Comparison of ENCODE assay signal across 15 cellular contexts in the genomic region with DNA sequence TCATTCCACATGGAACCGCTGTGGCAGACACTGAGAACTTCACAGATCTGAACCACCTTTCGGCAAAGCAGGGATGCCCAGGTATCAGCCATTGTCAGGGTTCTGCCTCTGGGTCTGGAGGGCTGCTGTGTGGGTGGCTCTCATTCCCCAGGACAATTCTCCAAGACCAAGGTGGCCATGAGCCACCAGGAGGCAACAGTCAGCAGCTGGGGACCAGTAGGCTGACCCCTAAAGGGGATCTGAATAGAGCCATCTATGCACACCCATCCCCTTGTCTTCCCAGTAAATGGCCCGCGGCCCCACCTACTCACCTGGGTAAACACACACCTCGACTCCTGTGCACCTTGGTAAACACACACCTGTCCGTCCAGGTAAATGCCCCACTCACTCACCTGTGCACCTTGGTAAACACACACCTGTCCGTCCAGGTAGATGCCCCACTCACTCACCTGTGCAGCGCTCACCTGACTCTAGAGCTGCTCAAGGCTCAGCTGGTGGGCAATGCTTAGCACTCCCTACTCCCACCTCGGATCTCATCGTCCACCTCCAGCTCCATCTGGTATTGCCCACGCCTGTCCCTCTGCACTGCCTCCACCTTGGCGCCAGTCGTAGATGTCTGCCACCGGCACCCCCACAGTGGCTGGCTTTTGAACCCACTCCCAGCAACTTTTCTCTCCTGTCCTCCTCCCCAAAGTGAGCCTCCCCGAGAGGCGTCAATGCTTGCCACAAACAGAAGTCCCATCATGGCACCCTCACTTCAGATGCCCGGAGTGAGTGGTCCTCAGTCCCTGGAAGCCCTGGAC. TPM values are rescaled to one million over a fixed set of nuclear protein-coding genes. Genes with fewer than 3 reads are reported as not detected.
DNase-seq lines count a peak whose midpoint lies in the region; ATAC-seq, FAIRE-seq and TF ChIP-seq lines count a peak whose summit lies in the region.
"Had no signal": no experiment of that assay in that cellular context is flagged by ENCODE, and none has a peak within 500 bp of the region (broad histone marks: within the 10 kb centered on the region; RNA-seq: fewer than 3 reads in every experiment).

No MANE protein-coding gene starts in this region.

- 63 to 73% methylated on average over 15 to 17 of the region's 17 CpGs for WGBS in upper lobe of left lung, 2 donors

- H3K4me3 Mint-ChIP-seq in astrocyte (ENCODE audit: unreplicated experiment) (peak overlapping the region; percentile 40), neural progenitor cell (peak overlapping the region; percentile 39)

- H3K27ac Mint-ChIP-seq in astrocyte (ENCODE audit: unreplicated experiment) (no peak overlapping the region), neural progenitor cell (no peak overlapping the region)

- no peak for FAIRE-seq in astrocyte (lab: Jason Lieb, UNC)
- FAIRE-seq: D721Med had no signal

- TF ChIP-seq CTCF in MM.1S (IDR thresholded peaks at IDR 0.05; ENCODE audit: low read length), result peak; percentile 10
- no peak for TF ChIP-seq CTCF in astrocyte (IDR thresholded peaks at IDR 0.05; ENCODE audit: insufficient read depth, low read depth, low read length)
- TF ChIP-seq CTCF in neural progenitor cell (IDR thresholded peaks at IDR 0.05), result peak; percentile 11
- TF ChIP-seq CTCF in upper lobe of left lung (IDR thresholded peaks at IDR 0.05), result no peak

- DNase-seq in NCI-H1417 (lab: John Stamatoyannopoulos, UW) (peak in 2 of 3 experiments; percentile 18 to 58), NCI-H1417 treated with DMSO at 0.1 percent for 48 hours (lab: John Stamatoyannopoulos, UW) (no peak), MM.1S (no peak), astrocyte (ENCODE audit: low read depth) (no peak), neural progenitor cell (ENCODE audit: low spot score) (peak; percentile 2), NCI-H1048 (lab: John Stamatoyannopoulos, UW) (no peak), NCI-H1092 (lab: John Stamatoyannopoulos, UW) (no peak), upper lobe of left lung (no peak)
- DNase-seq: activated gamma-delta T cell, left lung, NCI-H2107, SIG-M5 had no signal

- H3K27me3 Mint-ChIP-seq in astrocyte (ENCODE audit: low read depth, unreplicated experiment) (peaks cover 39% of the 10 kb centered on the region), neural progenitor cell (ENCODE audit: insufficient read depth, low read depth) (peaks cover 38% of the 10 kb centered on the region)

- H3K9ac ChIP-seq in MM.1S (ENCODE audit: low read length), result no peak overlapping the region
- no peak overlapping the region for H3K9ac ChIP-seq in astrocyte (ENCODE audit: low read length)
- H3K9ac ChIP-seq in neural progenitor cell, result no peak overlapping the region

- H3K4me1 Mint-ChIP-seq in astrocyte (ENCODE audit: low read depth, unreplicated experiment) (peaks cover 9% of the 10 kb centered on the region), neural progenitor cell (peaks cover 24% of the 10 kb centered on the region)

- H3K4me2 ChIP-seq in MM.1S (ENCODE audit: low read depth, low read length), result no peak overlapping the region
- no peak overlapping the region for H3K4me2 ChIP-seq in astrocyte (ENCODE audit: low read length)
- H3K4me2 ChIP-seq in neural progenitor cell, result no peak overlapping the region

- TF ChIP-seq POLR2A in upper lobe of left lung (IDR thresholded peaks at IDR 0.05), result no peak

- no peaks in the 10 kb centered on the region for H3F3A ChIP-seq in MM.1S (ENCODE audit: insufficient read depth, low read length)
- peaks cover 27% of the 10 kb centered on the region for H3F3A ChIP-seq in neural progenitor cell (ENCODE audit: low read depth)

- H3K4me1 ChIP-seq in MM.1S (ENCODE audit: low read length), result peaks cover 11% of the 10 kb centered on the region; the same call in 1 of the 2 replicates
- peaks cover 27% of the 10 kb centered on the region for H3K4me1 ChIP-seq in astrocyte (ENCODE audit: insufficient read depth, low read length)
- peaks cover 20% of the 10 kb centered on the region for H3K4me1 ChIP-seq in neural progenitor cell
- peaks cover 26 to 39% (median 31%) of the 10 kb centered on the region in 4 donors for H3K4me1 ChIP-seq in upper lobe of left lung

- H3K36me3 ChIP-seq in MM.1S (replicated peaks; ENCODE audit: insufficient read depth, low read length) (no peaks in the 10 kb centered on the region), astrocyte (ENCODE audit: insufficient read depth, low read length) (no peaks in the 10 kb centered on the region), neural progenitor cell (no peaks in the 10 kb centered on the region), upper lobe of left lung (no peaks in the 10 kb centered on the region)
- H3K36me3 ChIP-seq: left lung had no signal

- H3K9me2 ChIP-seq in MM.1S (replicated peaks; ENCODE audit: insufficient read depth, low read length), result no peaks in the 10 kb centered on the region

- H3K36me3 Mint-ChIP-seq in astrocyte (ENCODE audit: low read depth, unreplicated experiment), result peaks cover 4% of the 10 kb centered on the region
- H3K36me3 Mint-ChIP-seq in neural progenitor cell, result peaks cover 4% of the 10 kb centered on the region

- H3K9me3 Mint-ChIP-seq in astrocyte (ENCODE audit: unreplicated experiment) (peaks cover 10% of the 10 kb centered on the region), neural progenitor cell (peaks cover 5% of the 10 kb centered on the region)

- H3K27me3 ChIP-seq in MM.1S (replicated peaks; ENCODE audit: insufficient read depth, low read length) (peaks cover 56% of the 10 kb centered on the region), astrocyte (ENCODE audit: insufficient read depth, low read length) (peaks cover 33% of the 10 kb centered on the region), neural progenitor cell (peaks cover 81% of the 10 kb centered on the region), upper lobe of left lung (peaks cover 4 to 21% (median 14%) of the 10 kb centered on the region in 4 donors)

- H3K4me3 ChIP-seq in MM.1S (ENCODE audit: low read length) (no peak overlapping the region), astrocyte (ENCODE audit: insufficient read depth, low read depth, low read length) (no peak overlapping the region), neural progenitor cell (no peak overlapping the region), upper lobe of left lung (no peak overlapping the region)

- H3K27ac ChIP-seq in MM.1S (ENCODE audit: low read length) (no peak overlapping the region), astrocyte (ENCODE audit: low read depth, low read length) (no peak overlapping the region), neural progenitor cell (no peak overlapping the region), upper lobe of left lung (no peak overlapping the region)
- H3K27ac ChIP-seq: left lung had no signal

- no peak for ATAC-seq in upper lobe of left lung (ENCODE audit: low FRiP score in 2 of 2)
- ATAC-seq: left lung had no signal

- H4K20me1 ChIP-seq in MM.1S (ENCODE audit: insufficient read depth, low read length) (no peaks in the 10 kb centered on the region), astrocyte (ENCODE audit: insufficient read depth, low read length) (peaks cover 12% of the 10 kb centered on the region), neural progenitor cell (ENCODE audit: low read depth) (peaks cover 50% of the 10 kb centered on the region)

- H3K9me3 ChIP-seq in MM.1S (replicated peaks; ENCODE audit: insufficient read depth, low read length) (no peaks in the 10 kb centered on the region), astrocyte (ENCODE audit: insufficient read depth, low read depth, low read length) (no peaks in the 10 kb centered on the region), neural progenitor cell (ENCODE audit: low read depth) (no peaks in the 10 kb centered on the region), upper lobe of left lung (peaks cover 0 to 8% (median 0%) of the 10 kb centered on the region in 4 donors)
- H3K9me3 ChIP-seq: left lung had no signal

- no peak for TF ChIP-seq EP300 in upper lobe of left lung (IDR thresholded peaks at IDR 0.05)

- H3K79me2 ChIP-seq in MM.1S (ENCODE audit: low read length) (peaks cover 23% of the 10 kb centered on the region), astrocyte (ENCODE audit: insufficient read depth, low read length) (peaks cover 24% of the 10 kb centered on the region), neural progenitor cell (ENCODE audit: low read depth) (peaks cover 18% of the 10 kb centered on the region)

- H2AFZ ChIP-seq in MM.1S (ENCODE audit: low read length) (no peak overlapping the region), astrocyte (ENCODE audit: low read depth, low read length) (no peak overlapping the region), neural progenitor cell (replicated peaks) (no peak overlapping the region)

RNA-seq across cellular contexts. Expression of a gene that starts 10.2 kb away (rescaled TPM):
- total RNA-seq in astrocyte (84.5 and 97.9 TPM in 2 replicates), neural progenitor cell (ENCODE audit: low replicate concordance) (28.6 and 97.0 TPM in 2 replicates), upper lobe of left lung (10 to 100 TPM; 26.2 to 82.1 (median 71.5) TPM)

RNA-seq across cellular contexts. Expression of a gene that starts 18.2 kb away (rescaled TPM):
- total RNA-seq in astrocyte (not detected in 2 replicates), neural progenitor cell (ENCODE audit: low replicate concordance) (not detected in 2 replicates), upper lobe of left lung (not detected)
- total RNA-seq: left lung, myocyte, renal cortical epithelial cell had no signal

RNA-seq across cellular contexts. Expression of a gene that starts 23.8 kb away (rescaled TPM):
- total RNA-seq in astrocyte (16.0 and 16.1 TPM in 2 replicates), neural progenitor cell (ENCODE audit: low replicate concordance) (7.2 and 12.5 TPM in 2 replicates), upper lobe of left lung (10 to 100 TPM; 13.7 to 21.3 (median 16.6) TPM)

RNA-seq across cellular contexts. Expression of a gene that starts 37.2 kb away (rescaled TPM):
- total RNA-seq in astrocyte, result not detected in 2 replicates
- not detected in 2 replicates for total RNA-seq in neural progenitor cell (ENCODE audit: low replicate concordance)
- not detected for total RNA-seq in upper lobe of left lung
- total RNA-seq: left lung, myocyte, renal cortical epithelial cell had no signal

RNA-seq across cellular contexts. Expression of a gene that starts 46.1 kb away (rescaled TPM):
- total RNA-seq in astrocyte (48.4 and 49.4 TPM in 2 replicates), neural progenitor cell (ENCODE audit: low replicate concordance) (20.6 and 50.9 TPM in 2 replicates), upper lobe of left lung (100 to 1,000 TPM in 1 of 6 donors, 10 to 100 TPM in 5; 65.9 to 101 (median 89.9) TPM)

Comparison
In these comparisons a context has a peak if more than half of its experiments do, and no peak if none do; other contexts are left out.
1. DNase-seq: peak in NCI-H1417 (2 of 3) and neural progenitor cell (single experiment); none in NCI-H1417 treated with DMSO at 0.1 percent for 48 hours (single experiment), MM.1S (single experiment), astrocyte (single experiment), NCI-H1048 (single experiment), NCI-H1092 (single experiment) and upper lobe of left lung (0 of 2).
2. CTCF ChIP-seq: peak in MM.1S (single experiment) and neural progenitor cell (single experiment); none in astrocyte (single experiment) and upper lobe of left lung (0 of 6).